Comparison of ENCODE assay signal across 27 cellular contexts in genomic region chr3:60752800-60753199, GRCh38.
DNase-seq lines count a peak whose midpoint lies in the region; ATAC-seq and TF ChIP-seq lines count a peak whose summit lies in the region.
"Had no signal": no experiment of that assay in that cellular context is flagged by ENCODE, and none has a peak within 500 bp of the region (broad histone marks: within the 10 kb centered on the region; RNA-seq: fewer than 3 reads in every experiment).

No MANE protein-coding gene starts in this region.

- no CpG with 5 or more reads among the region's 3 CpGs for WGBS in mesenchymal stem cell
- 92 to 93% methylated on average over 3 of the region's 3 CpGs for WGBS in esophagus squamous epithelium, 2 donors
- WGBS in psoas muscle, 3 donors, result 80 to 81% (median 80%) methylated on average over 3 of the region's 3 CpGs

- H2BK15ac ChIP-seq in mesenchymal stem cell (ENCODE audit: low read depth, poor library complexity, severe bottlenecking), result no peak overlapping the region

- H3K4me3 ChIP-seq in adipocyte (ENCODE audit: low read length) (no peak overlapping the region), mesenchymal stem cell (ENCODE audit: insufficient read depth in 1 of 2, low read depth in 1 of 2, low read length in 2 of 2) (no peak overlapping the region), esophagus squamous epithelium (no peak overlapping the region), psoas muscle (no peak overlapping the region)
- H3K4me3 ChIP-seq: cardiac muscle cell, colonic mucosa, prostate gland had no signal

- H3K4me1 ChIP-seq in adipocyte (ENCODE audit: control insufficient read depth, insufficient read depth, low read length) (peaks cover 11% of the 10 kb centered on the region), mesenchymal stem cell (ENCODE audit: control insufficient read depth, insufficient read depth, low read depth, low read length) (no peaks in the 10 kb centered on the region), esophagus squamous epithelium (no peaks in the 10 kb centered on the region), psoas muscle (no peaks in the 10 kb centered on the region)
- H3K4me1 ChIP-seq: BE2C, colonic mucosa, prostate gland had no signal

- H3K9ac ChIP-seq in adipocyte (ENCODE audit: low read length) (no peak overlapping the region), mesenchymal stem cell (ENCODE audit: low read length) (no peak overlapping the region)

- DNase-seq in A172 (ENCODE audit: low spot score) (peak; percentile 10), GM04504 (ENCODE audit: low read depth) (peak; percentile 81), adipocyte (ENCODE audit: low read depth) (peak; percentile 28), mesenchymal stem cell (peak; percentile 39), esophagus squamous epithelium (lab: John Stamatoyannopoulos, UW) (no peak), midbrain (lab: John Stamatoyannopoulos, UW) (no peak), psoas muscle (no peak), hepatic stellate cell (ENCODE audit: low spot score) (no peak)
- DNase-seq: 8988T; activated CD4-positive, alpha-beta T cell treated with anti-CD3 and anti-CD28 coated beads for 36 hours; BE2C; CD8-positive, alpha-beta memory T cell; colonic mucosa; DMS 273 treated with DMSO at 0.1 percent for 48 hours; effector CD8-positive, alpha-beta T cell; EL; naive B cell; NCI-H1048; NCI-H2107; NCI-H82; T1000; trophoblast cell had no signal

- TF ChIP-seq CTCF in esophagus squamous epithelium (IDR thresholded peaks at IDR 0.05), result no peak
- TF ChIP-seq CTCF in psoas muscle (IDR thresholded peaks at IDR 0.05), result no peak

- H2AFZ ChIP-seq in mesenchymal stem cell (ENCODE audit: low read depth, low read length), result no peak overlapping the region

- H4K8ac ChIP-seq in mesenchymal stem cell (ENCODE audit: low read length), result no peak overlapping the region

- H3K14ac ChIP-seq in mesenchymal stem cell (ENCODE audit: low read length in 2 of 2), result no peak overlapping the region

- H3K18ac ChIP-seq in mesenchymal stem cell (ENCODE audit: low read depth in 1 of 2, low read length in 2 of 2), result no peak overlapping the region

- H3K27ac ChIP-seq in mesenchymal stem cell (ENCODE audit: low read length, poor library complexity, severe bottlenecking) (no peak overlapping the region), esophagus squamous epithelium (no peak overlapping the region), psoas muscle (no peak overlapping the region)
- H3K27ac ChIP-seq: cardiac muscle cell, colonic mucosa, epithelial cell of prostate, prostate gland, VCaP had no signal

- H3K23ac ChIP-seq in mesenchymal stem cell (ENCODE audit: low read length in 2 of 2), result no peak overlapping the region

- intact Hi-C loops in esophagus squamous epithelium (cut with DNase I), result no loop called here
- intact Hi-C loops in psoas muscle (cut with DNase I), result no loop called here

- H2AK5ac ChIP-seq in mesenchymal stem cell (ENCODE audit: low read length, severe bottlenecking), result no peak overlapping the region

- no peaks in the 10 kb centered on the region for H3K27me3 ChIP-seq in adipocyte (replicated peaks; ENCODE audit: control insufficient read depth, insufficient read depth, low read length)
- H3K27me3 ChIP-seq in mesenchymal stem cell (ENCODE audit: control insufficient read depth in 1 of 2, insufficient read depth in 1 of 2, low read length in 2 of 2), result no peaks in the 10 kb centered on the region
- no peaks in the 10 kb centered on the region for H3K27me3 ChIP-seq in esophagus squamous epithelium
- no peaks in the 10 kb centered on the region for H3K27me3 ChIP-seq in psoas muscle (ENCODE audit: insufficient read depth in 3 of 3, low read length in 2 of 3)
- H3K27me3 ChIP-seq: BE2C, cardiac muscle cell, colonic mucosa had no signal

- no peak overlapping the region for H3K4me2 ChIP-seq in mesenchymal stem cell (ENCODE audit: low read length, poor library complexity, severe bottlenecking)

- H2BK5ac ChIP-seq in mesenchymal stem cell (ENCODE audit: low read depth, low read length, poor library complexity, severe bottlenecking), result no peak overlapping the region

- H3K36me3 ChIP-seq in adipocyte (ENCODE audit: control insufficient read depth, insufficient read depth, low read length, severe bottlenecking) (no peaks in the 10 kb centered on the region), mesenchymal stem cell (ENCODE audit: control insufficient read depth in 1 of 2, insufficient read depth in 2 of 2, low read depth in 1 of 2, low read length in 2 of 2) (no peaks in the 10 kb centered on the region), esophagus squamous epithelium (no peaks in the 10 kb centered on the region), psoas muscle (ENCODE audit: insufficient read depth in 1 of 2, low read depth in 1 of 2) (no peaks in the 10 kb centered on the region)
- H3K36me3 ChIP-seq: BE2C, cardiac muscle cell, colonic mucosa, prostate gland had no signal

- H3K9me3 ChIP-seq in adipocyte (ENCODE audit: control insufficient read depth, low read length) (no peaks in the 10 kb centered on the region), mesenchymal stem cell (ENCODE audit: control insufficient read depth, low read length) (peaks cover 5% of the 10 kb centered on the region), esophagus squamous epithelium (peaks cover 0 to 12% (median 0%) of the 10 kb centered on the region in 3 donors), psoas muscle (no peaks in the 10 kb centered on the region)
- H3K9me3 ChIP-seq: BE2C, colonic mucosa, prostate gland had no signal

- no peak for TF ChIP-seq POLR2A in esophagus squamous epithelium (IDR thresholded peaks at IDR 0.05)

- H3K4ac ChIP-seq in mesenchymal stem cell (ENCODE audit: low read depth in 1 of 2, low read length in 2 of 2), result no peak overlapping the region

- H2BK12ac ChIP-seq in mesenchymal stem cell (ENCODE audit: low read length in 2 of 2), result no peak overlapping the region

- no peak overlapping the region for H4K91ac ChIP-seq in mesenchymal stem cell (ENCODE audit: low read length)

- H2BK120ac ChIP-seq in mesenchymal stem cell (ENCODE audit: low read depth, low read length), result no peak overlapping the region

- no peaks in the 10 kb centered on the region for H3K79me1 ChIP-seq in mesenchymal stem cell (replicated peaks; ENCODE audit: low read length, poor library complexity, severe bottlenecking)

- no peak for ATAC-seq in psoas muscle
- ATAC-seq: activated CD4-positive, alpha-beta T cell treated with anti-CD3 and anti-CD28 coated beads for 36 hours; stimulated activated memory B cell treated with anti-CD40 and anti-IgM and Interleukin-4, amounts not matched to agents 10 μg/mL and 1 μg/mL and 100 μg/mL, for 72 hours had no signal

Comparison
In these comparisons a context has a peak if more than half of its experiments do, and no peak if none do; other contexts are left out.
1. DNase-seq: peak in A172 (single experiment), GM04504 (single experiment), adipocyte (single experiment) and mesenchymal stem cell (single experiment); none in esophagus squamous epithelium (single experiment), midbrain (single experiment), psoas muscle (0 of 2) and hepatic stellate cell (single experiment).